Comparison of ENCODE assay signal across 9 cellular contexts in the genomic region with DNA sequence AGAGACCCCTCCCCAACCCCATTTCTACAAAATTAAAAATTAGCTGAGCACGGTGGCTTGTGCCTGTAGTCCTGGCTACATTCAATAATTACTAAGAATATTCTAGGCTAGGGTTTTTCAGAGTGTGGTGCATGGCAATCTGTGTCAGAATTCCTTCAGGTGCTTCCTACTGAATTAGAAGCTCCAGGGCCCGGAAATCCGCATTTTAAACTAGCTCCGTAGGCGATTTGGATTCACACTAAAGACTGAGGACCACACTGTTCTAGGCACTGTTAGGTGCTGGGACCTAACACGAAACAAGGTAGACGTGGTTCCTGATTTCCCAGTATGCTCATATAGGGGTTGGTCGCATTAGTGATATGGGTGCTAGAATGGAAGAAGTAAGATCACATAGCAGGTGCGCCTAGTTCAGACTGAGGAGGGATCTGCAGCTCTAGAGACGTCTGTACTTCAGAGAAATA. TPM values are rescaled to one million over a fixed set of nuclear protein-coding genes. Genes with fewer than 3 reads are reported as not detected.
DNase-seq lines count a peak whose midpoint lies in the region; ATAC-seq, FAIRE-seq and TF ChIP-seq lines count a peak whose summit lies in the region.
"Had no signal": no experiment of that assay in that cellular context is flagged by ENCODE, and none has a peak within 500 bp of the region (broad histone marks: within the 10 kb centered on the region; RNA-seq: fewer than 3 reads in every experiment).

No MANE protein-coding gene starts in this region.

- peak overlapping the region; percentile 89 for H2AFZ ChIP-seq in keratinocyte (ENCODE audit: control insufficient read depth, low read length)

- H3K9ac ChIP-seq in keratinocyte (ENCODE audit: control insufficient read depth, extremely low read depth, insufficient read depth, low read length) = peak overlapping the region; percentile 70

- whole genome bisulfite sequencing in testis, 2 donors = 7 to 8% methylated on average over 9 to 10 of the region's 10 CpGs

- no peak for TF ChIP-seq POLR2A in testis (IDR thresholded peaks at IDR 0.05)

- no peaks in the 10 kb centered on the region for H3K9me3 Mint-ChIP-seq in activated T-helper 17 cell treated with anti-CD3 and anti-CD28 coated beads, Interleukin-2, amount 50 U/mL, for 72 hours

- H3K4me1 ChIP-seq in keratinocyte (ENCODE audit: control insufficient read depth, extremely low read depth, insufficient read depth, low read length) (peaks cover 16% of the 10 kb centered on the region), testis (peaks cover 18% of the 10 kb centered on the region)

- H3K4me2 ChIP-seq in keratinocyte (ENCODE audit: control insufficient read depth, extremely low read depth, insufficient read depth, low read depth, low read length) = peak overlapping the region; percentile 83

- H3K9me1 ChIP-seq in keratinocyte (ENCODE audit: control insufficient read depth, extremely low read depth, insufficient read depth, low read length) = no peaks in the 10 kb centered on the region

- peak overlapping the region; percentile 51 for H3K27ac ChIP-seq in keratinocyte (ENCODE audit: control insufficient read depth, insufficient read depth, low read length)
- H3K27ac ChIP-seq in testis = peak overlapping the region; percentile 97

- peak; percentile 43 for ATAC-seq in activated T-helper 17 cell treated with anti-CD3 and anti-CD28 coated beads, Interleukin-2, amount 50 U/mL, for 72 hours (replicated peaks)

- peaks cover 10% of the 10 kb centered on the region for H3K4me1 Mint-ChIP-seq in activated T-helper 17 cell treated with anti-CD3 and anti-CD28 coated beads, Interleukin-2, amount 50 U/mL, for 72 hours

- H3K4me3 Mint-ChIP-seq in activated T-helper 17 cell treated with anti-CD3 and anti-CD28 coated beads, Interleukin-2, amount 50 U/mL, for 72 hours = peak overlapping the region; percentile 97

- dilution Hi-C loops in keratinocyte (cut with MboI; ENCODE audit: extremely low pct_ligation_motif_present, low sequenced_read_pairs) = no loop called here

- H3K27ac Mint-ChIP-seq in activated T-helper 17 cell treated with anti-CD3 and anti-CD28 coated beads, Interleukin-2, amount 50 U/mL, for 72 hours = peak overlapping the region; percentile 98

- no peak for TF ChIP-seq CTCF in GM06990 (IDR thresholded peaks at IDR 0.05; ENCODE audit: insufficient read depth, low read length, poor library complexity, severe bottlenecking)
- TF ChIP-seq CTCF in HFF-Myc (IDR thresholded peaks at IDR 0.05; ENCODE audit: low read depth, low read length, missing control alignments) = no peak
- no peak for TF ChIP-seq CTCF in keratinocyte (optimal IDR thresholded peaks at IDR 0.05 in 1 of 3, IDR thresholded peaks at IDR 0.05 in 1 of 3, conservative IDR thresholded peaks at IDR 0.05 in 1 of 3; ENCODE audit: extremely low read depth in 1 of 3, insufficient read depth in 2 of 3, low read length in 3 of 3)
- TF ChIP-seq CTCF in testis (IDR thresholded peaks at IDR 0.05) = no peak

- no peaks in the 10 kb centered on the region for H3K79me2 ChIP-seq in keratinocyte (ENCODE audit: control insufficient read depth, insufficient read depth, low read length)

- H3K27me3 ChIP-seq in GM06990 (replicated peaks; ENCODE audit: control insufficient read depth, insufficient read depth, low read length) (no peaks in the 10 kb centered on the region), keratinocyte (ENCODE audit: control insufficient read depth, extremely low read depth, insufficient read depth, low read length) (no peaks in the 10 kb centered on the region), testis (no peaks in the 10 kb centered on the region)

- no peaks in the 10 kb centered on the region for H3K27me3 Mint-ChIP-seq in activated T-helper 17 cell treated with anti-CD3 and anti-CD28 coated beads, Interleukin-2, amount 50 U/mL, for 72 hours

- DNase-seq in GM06990 (ENCODE audit: extremely low read depth, insufficient read length) (no peak), HFF-Myc (ENCODE audit: extremely low read depth, low read depth) (no peak), keratinocyte (ENCODE audit: low read depth, low spot score) (no peak), testis (no peak), DMS153 treated with DMSO at 0.1 percent for 48 hours (lab: John Stamatoyannopoulos, UW; ENCODE audit: unreplicated experiment) (no peak), NCI-H446 treated with DMSO at 0.1 percent for 48 hours (lab: John Stamatoyannopoulos, UW) (no peak)
- no peak for DNase-seq in central memory CD4-positive, alpha-beta T cell

- H3K9me3 ChIP-seq in keratinocyte (ENCODE audit: control insufficient read depth, low read depth, low read length) (no peaks in the 10 kb centered on the region), testis (no peaks in the 10 kb centered on the region)

- peaks cover 38% of the 10 kb centered on the region for H3K36me3 Mint-ChIP-seq in activated T-helper 17 cell treated with anti-CD3 and anti-CD28 coated beads, Interleukin-2, amount 50 U/mL, for 72 hours (ENCODE audit: low read depth)

- no peaks in the 10 kb centered on the region for H4K20me1 ChIP-seq in keratinocyte (ENCODE audit: control insufficient read depth, extremely low read depth, insufficient read depth, low read length)

- H3K4me3 ChIP-seq in GM06990 (replicated peaks; ENCODE audit: low read depth, low read length) (peak overlapping the region; percentile 64), HFF-Myc (replicated peaks; ENCODE audit: low read depth, low read length) (peak overlapping the region; percentile 52), keratinocyte (ENCODE audit: control insufficient read depth in 2 of 3, extremely low read depth in 1 of 3, insufficient read depth in 2 of 3, low read depth in 1 of 3, low read length in 3 of 3) (peak overlapping the region; percentile 45 to 66 (median 62)), testis (peak overlapping the region; percentile 69 to 80)

- H3K36me3 ChIP-seq in GM06990 (ENCODE audit: control insufficient read depth, insufficient read depth, low read length) (peaks cover 9% of the 10 kb centered on the region), keratinocyte (ENCODE audit: control insufficient read depth in 2 of 2, extremely low read depth in 1 of 2, insufficient read depth in 2 of 2, low read length in 2 of 2) (peaks cover 7 to 13% of the 10 kb centered on the region in 2 experiments), testis (ENCODE audit: low read depth, missing control alignments) (no peaks in the 10 kb centered on the region)

- intact Hi-C loops in testis (cut with DNase I; ENCODE audit: low total_unique reads) = no loop called here

- peak; percentile 55 for FAIRE-seq in keratinocyte (lab: Jason Lieb, UNC)
- FAIRE-seq: TTC549 had no signal

RNA-seq across cellular contexts. Expression of gene ZFAND2B, which starts 0.6 kb away (rescaled TPM):
- total RNA-seq in activated T-helper 17 cell treated with anti-CD3 and anti-CD28 coated beads, Interleukin-2, amount 50 U/mL, for 72 hours = 10 to 100 TPM; 27.9 to 29.8 TPM
- polyA plus RNA-seq in keratinocyte (23.2 to 37.7 TPM (median 25.1 TPM) in 3 replicates), testis (ENCODE audit: insufficient read depth, low read depth, low replicate concordance) (27.0 TPM)
- polyA plus RNA-seq in keratinocyte (2011; ENCODE audit: low read depth) = 64.8 TPM
- 22.4 and 32.9 TPM in 2 replicates for polyA plus RNA-seq in keratinocyte (2011; cell fraction: cytosol; rRNA removed)
- polyA plus RNA-seq in keratinocyte (2011; cell fraction: nucleus; rRNA removed) = 41.2 and 42.7 TPM in 2 replicates
- polyA plus RNA-seq in keratinocyte (2012; ENCODE audit: low replicate concordance) = 21.5 and 43.1 TPM in 2 replicates
- polyA minus RNA-seq in keratinocyte = 24.5 to 39.9 TPM (median 27.6 TPM) in 3 replicates
- 15.0 TPM for polyA minus RNA-seq in keratinocyte (2011; cell fraction: cytosol; rRNA and poly(A)+ RNA removed)
- 9.2 and 9.8 TPM in 2 replicates for polyA minus RNA-seq in keratinocyte (2011; cell fraction: nucleus; rRNA and poly(A)+ RNA removed)
- 10 to 100 TPM; 34.3 to 41.3 TPM for total RNA-seq in testis

RNA-seq across cellular contexts. Expression of gene ABCB6, which starts 12.7 kb away (rescaled TPM):
- 10 to 100 TPM; 29.7 to 94.1 TPM for total RNA-seq in activated T-helper 17 cell treated with anti-CD3 and anti-CD28 coated beads, Interleukin-2, amount 50 U/mL, for 72 hours
- polyA plus RNA-seq in keratinocyte (6.1 to 11.0 TPM (median 10.5 TPM) in 3 replicates), testis (ENCODE audit: insufficient read depth, low read depth, low replicate concordance) (94.8 TPM)
- polyA plus RNA-seq in keratinocyte (2011; ENCODE audit: low read depth) = 19.4 TPM
- polyA plus RNA-seq in keratinocyte (2011; cell fraction: cytosol; rRNA removed) = 2.4 and 2.5 TPM in 2 replicates
- polyA plus RNA-seq in keratinocyte (2011; cell fraction: nucleus; rRNA removed) = 19.6 and 25.7 TPM in 2 replicates
- polyA plus RNA-seq in keratinocyte (2012; ENCODE audit: low replicate concordance) = 7.7 and 16.2 TPM in 2 replicates
- polyA minus RNA-seq in keratinocyte = 12.6 to 16.5 TPM (median 13.1 TPM) in 3 replicates
- polyA minus RNA-seq in keratinocyte (2011; cell fraction: cytosol; rRNA and poly(A)+ RNA removed) = 2.1 TPM
- polyA minus RNA-seq in keratinocyte (2011; cell fraction: nucleus; rRNA and poly(A)+ RNA removed) = 8.7 and 12.3 TPM in 2 replicates
- total RNA-seq in testis = 10 to 100 TPM; 43.8 to 47.0 TPM

RNA-seq across cellular contexts. Expression of gene ATG9A, which starts 23.4 kb away (rescaled TPM):
- 10 to 100 TPM; 46.6 to 81.3 TPM for total RNA-seq in activated T-helper 17 cell treated with anti-CD3 and anti-CD28 coated beads, Interleukin-2, amount 50 U/mL, for 72 hours
- polyA plus RNA-seq in keratinocyte (54.2 to 60.6 TPM (median 58.8 TPM) in 3 replicates), testis (ENCODE audit: insufficient read depth, low read depth, low replicate concordance) (207 TPM)
- 14.6 TPM for polyA plus RNA-seq in keratinocyte (2011; ENCODE audit: low read depth)
- 35.6 and 54.0 TPM in 2 replicates for polyA plus RNA-seq in keratinocyte (2011; cell fraction: cytosol; rRNA removed)
- 104 and 106 TPM in 2 replicates for polyA plus RNA-seq in keratinocyte (2011; cell fraction: nucleus; rRNA removed)
- 32.9 and 39.8 TPM in 2 replicates for polyA plus RNA-seq in keratinocyte (2012; ENCODE audit: low replicate concordance)
- polyA minus RNA-seq in keratinocyte = 117 to 185 TPM (median 118 TPM) in 3 replicates
- polyA minus RNA-seq in keratinocyte (2011; cell fraction: cytosol; rRNA and poly(A)+ RNA removed) = 49.3 TPM
- polyA minus RNA-seq in keratinocyte (2011; cell fraction: nucleus; rRNA and poly(A)+ RNA removed) = 96.2 and 128 TPM in 2 replicates
- total RNA-seq in testis = 100 to 1,000 TPM; 115 to 125 TPM

RNA-seq across cellular contexts. Expression of gene ANKZF1, which starts 23.6 kb away (rescaled TPM):
- 100 to 1,000 TPM; 109 to 367 TPM for total RNA-seq in activated T-helper 17 cell treated with anti-CD3 and anti-CD28 coated beads, Interleukin-2, amount 50 U/mL, for 72 hours
- polyA plus RNA-seq in keratinocyte = 20.9 to 41.0 TPM (median 35.1 TPM) in 3 replicates
- 47.2 TPM for polyA plus RNA-seq in keratinocyte (2011; ENCODE audit: low read depth)
- polyA plus RNA-seq in keratinocyte (2011; cell fraction: cytosol; rRNA removed) = 10.6 and 11.5 TPM in 2 replicates
- polyA plus RNA-seq in keratinocyte (2011; cell fraction: nucleus; rRNA removed) = 134 and 151 TPM in 2 replicates
- 17.2 and 39.4 TPM in 2 replicates for polyA plus RNA-seq in keratinocyte (2012; ENCODE audit: low replicate concordance)
- polyA minus RNA-seq in keratinocyte = 17.4 to 26.8 TPM (median 20.2 TPM) in 3 replicates
- polyA minus RNA-seq in keratinocyte (2011; cell fraction: cytosol; rRNA and poly(A)+ RNA removed) = 14.4 TPM
- polyA minus RNA-seq in keratinocyte (2011; cell fraction: nucleus; rRNA and poly(A)+ RNA removed) = 27.3 and 35.8 TPM in 2 replicates
- total RNA-seq in testis = 10 to 100 TPM; 50.9 to 56.4 TPM
- polyA plus RNA-seq in testis (ENCODE audit: insufficient read depth, low read depth, low replicate concordance) = 27.9 TPM

RNA-seq across cellular contexts. Expression of gene RETREG2, which starts 27.9 kb away (rescaled TPM):
- 100 to 1,000 TPM; 104 to 148 TPM for total RNA-seq in activated T-helper 17 cell treated with anti-CD3 and anti-CD28 coated beads, Interleukin-2, amount 50 U/mL, for 72 hours
- 45.8 to 54.9 TPM (median 51.3 TPM) in 3 replicates for polyA plus RNA-seq in keratinocyte
- 19.4 TPM for polyA plus RNA-seq in keratinocyte (2011; ENCODE audit: low read depth)
- polyA plus RNA-seq in keratinocyte (2011; cell fraction: cytosol; rRNA removed) = 37.1 and 37.2 TPM in 2 replicates
- polyA plus RNA-seq in keratinocyte (2011; cell fraction: nucleus; rRNA removed) = 66.2 and 67.1 TPM in 2 replicates
- polyA plus RNA-seq in keratinocyte (2012; ENCODE audit: low replicate concordance) = 38.0 and 49.6 TPM in 2 replicates
- polyA minus RNA-seq in keratinocyte = 79.1 to 95.1 TPM (median 82.6 TPM) in 3 replicates
- polyA minus RNA-seq in keratinocyte (2011; cell fraction: cytosol; rRNA and poly(A)+ RNA removed) = 45.7 TPM
- 30.3 and 49.8 TPM in 2 replicates for polyA minus RNA-seq in keratinocyte (2011; cell fraction: nucleus; rRNA and poly(A)+ RNA removed)
- 100 to 1,000 TPM; 135 to 138 TPM for total RNA-seq in testis
- polyA plus RNA-seq in testis (ENCODE audit: insufficient read depth, low read depth, low replicate concordance) = 441 TPM
